ENCODE assay signal across 23 cellular contexts in the genomic region with DNA sequence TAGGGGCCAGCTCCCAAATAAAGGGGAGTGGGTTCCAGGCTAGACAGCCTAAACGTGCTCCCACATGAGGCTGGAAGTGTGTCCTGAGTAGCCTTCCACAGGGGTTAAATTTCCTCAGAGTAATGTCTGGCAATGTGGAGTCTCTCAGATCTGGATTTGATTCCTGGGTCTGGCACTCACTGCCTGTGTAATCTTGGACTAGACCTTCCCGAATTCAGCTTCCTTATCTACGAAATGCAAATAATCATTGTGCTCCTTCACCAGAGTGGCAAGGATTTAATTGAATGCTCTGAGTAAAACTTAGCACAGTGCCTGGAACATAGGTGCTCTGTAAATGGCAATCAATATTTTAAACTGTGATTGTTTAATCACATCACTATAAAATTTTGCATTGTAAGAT.
"Had no signal": no experiment of that assay in that cellular context is flagged by ENCODE, and none has a peak within 500 bp of the region (broad histone marks: within the 10 kb centered on the region; RNA-seq: fewer than 3 reads in every experiment).

No MANE protein-coding gene starts in this region.

- DNase-seq: activated CD4-positive, alpha-beta T cell treated with anti-CD3 and anti-CD28 coated beads for 1 hour; activated naive CD4-positive, alpha-beta T cell; activated T-cell treated with anti-CD3 and anti-CD28 coated beads, Interleukin-2, amount 50 U/mL, for 48 hours; anterior cingulate cortex; dermis blood vessel endothelial cell; effector CD4-positive, alpha-beta T cell; esophagus squamous epithelium; islet precursor cell; mammary epithelial cell; midbrain; retina; SK-N-SH; stimulated activated CD4-positive, alpha-beta T cell treated with anti-CD3 and anti-CD28 coated beads, Interleukin-12 subunit alpha, Interleukin-12 subunit beta, amount 100 ng/mL, for 4 hours; stimulated activated CD4-positive, alpha-beta T cell treated with anti-CD3 and anti-CD28 coated beads, Interleukin-4, amount 100 ng/mL, for 1 hour; substantia nigra; upper lobe of right lung had no signal

- H3K36me3 ChIP-seq: esophagus squamous epithelium, gastroesophageal sphincter, prostate gland, upper lobe of right lung had no signal

- H3K27ac ChIP-seq: esophagus squamous epithelium, gastroesophageal sphincter, hepatocyte, prostate gland, skin epidermis, upper lobe of right lung had no signal

- H3K4me3 ChIP-seq: esophagus squamous epithelium, gastroesophageal sphincter, hepatocyte, prostate gland, skin epidermis, upper lobe of right lung had no signal

- FAIRE-seq: colon had no signal

- ATAC-seq: gastroesophageal sphincter, sciatic nerve, WTC11 had no signal

- H3K9me3 ChIP-seq: esophagus squamous epithelium, gastroesophageal sphincter, prostate gland, SK-N-SH, upper lobe of right lung had no signal

- H3K27me3 ChIP-seq: esophagus squamous epithelium, gastroesophageal sphincter, hepatocyte, upper lobe of right lung had no signal

- H3K4me2 ChIP-seq: hepatocyte, SK-N-SH had no signal
